8 cellular contexts compared by ENCODE assay signal in genomic region chr3:195238626-195239118, GRCh38. TPM values are rescaled to one million over a fixed set of nuclear protein-coding genes. Genes with fewer than 3 reads are reported as not detected.
DNase-seq lines count a peak whose midpoint lies in the region; ATAC-seq and TF ChIP-seq lines count a peak whose summit lies in the region.

No MANE protein-coding gene starts in this region.

- peak overlapping the region; percentile 68 for H3K27ac Mint-ChIP-seq in CD8-positive, alpha-beta T cell
- peak overlapping the region; percentile 71 for H3K27ac Mint-ChIP-seq in activated naive CD8-positive, alpha-beta T cell treated with anti-CD3 and anti-CD28 coated beads, Interleukin-2, amount 10 ng/mL, durations not matched to agents 7 days and 5 days

- intact Hi-C loops in CD8-positive, alpha-beta T cell (cut with DNase I, micrococcal nuclease): no loop called here
- intact Hi-C loops in heart left ventricle (cut with DNase I): no loop called here
- intact Hi-C loops in ovary (cut with DNase I): no loop called here

- peaks cover 18% of the 10 kb centered on the region for H3K4me1 Mint-ChIP-seq in CD8-positive, alpha-beta T cell (ENCODE audit: low read depth)
- H3K4me1 Mint-ChIP-seq in activated naive CD8-positive, alpha-beta T cell treated with anti-CD3 and anti-CD28 coated beads, Interleukin-2, amount 10 ng/mL, durations not matched to agents 7 days and 5 days: peaks cover 10% of the 10 kb centered on the region

- H3K27me3 ChIP-seq in CD8-positive, alpha-beta T cell (ENCODE audit: insufficient read depth, low read length): no peaks in the 10 kb centered on the region
- H3K27me3 ChIP-seq in heart left ventricle: no peaks in the 10 kb centered on the region
- no peaks in the 10 kb centered on the region for H3K27me3 ChIP-seq in ovary

- H3K27ac ChIP-seq in CD8-positive, alpha-beta T cell (ENCODE audit: low read depth, low read length): no peak overlapping the region
- H3K27ac ChIP-seq in heart left ventricle: peak overlapping the region in 7 of 12 donors; percentile 17 to 89 (median 44)
- no peak overlapping the region for H3K27ac ChIP-seq in ovary

- POLR2A ChIA-PET in CD8-positive, alpha-beta T cell (lab: Charles Lee): interaction anchor here (0.6 kb wide), 1 partner anchor 556 kb away, joined by 3 read pairs; no protein-coding TSS in a partner anchor
- POLR2A ChIA-PET in activated naive CD8-positive, alpha-beta T cell treated with anti-CD3 and anti-CD28 coated beads, Interleukin-2, amount 10 ng/mL, durations not matched to agents 7 days and 5 days (lab: Charles Lee): no interaction called here

- TF ChIP-seq CTCF in CD8-positive, alpha-beta T cell (IDR thresholded peaks at IDR 0.05): no peak
- no peak for TF ChIP-seq CTCF in heart left ventricle (IDR thresholded peaks at IDR 0.05)
- TF ChIP-seq CTCF in ovary (IDR thresholded peaks at IDR 0.05): no peak

- TF ChIP-seq EP300 in ovary (IDR thresholded peaks at IDR 0.05): no peak

- H3K9me3 Mint-ChIP-seq in CD8-positive, alpha-beta T cell: peaks cover 2% of the 10 kb centered on the region
- H3K9me3 Mint-ChIP-seq in activated naive CD8-positive, alpha-beta T cell treated with anti-CD3 and anti-CD28 coated beads, Interleukin-2, amount 10 ng/mL, durations not matched to agents 7 days and 5 days: peaks cover 21% of the 10 kb centered on the region

- H3K36me3 ChIP-seq in CD8-positive, alpha-beta T cell (ENCODE audit: insufficient read depth, low read length): no peaks in the 10 kb centered on the region
- no peaks in the 10 kb centered on the region for H3K36me3 ChIP-seq in heart left ventricle
- no peaks in the 10 kb centered on the region for H3K36me3 ChIP-seq in ovary

- WGBS in heart left ventricle, 4 donors: 47 to 58% (median 52%) methylated on average over 9 of the region's 9 CpGs
- WGBS in ovary, 3 donors: 22 to 57% (median 51%) methylated on average over 9 of the region's 9 CpGs

- H3K4me3 Mint-ChIP-seq in CD8-positive, alpha-beta T cell: no peak overlapping the region
- H3K4me3 Mint-ChIP-seq in activated naive CD8-positive, alpha-beta T cell treated with anti-CD3 and anti-CD28 coated beads, Interleukin-2, amount 10 ng/mL, durations not matched to agents 7 days and 5 days: peak overlapping the region; percentile 5

- H3K36me3 Mint-ChIP-seq in CD8-positive, alpha-beta T cell: peaks cover 19% of the 10 kb centered on the region
- H3K36me3 Mint-ChIP-seq in activated naive CD8-positive, alpha-beta T cell treated with anti-CD3 and anti-CD28 coated beads, Interleukin-2, amount 10 ng/mL, durations not matched to agents 7 days and 5 days: peaks cover 25% of the 10 kb centered on the region

- H3K9me3 ChIP-seq in CD8-positive, alpha-beta T cell (ENCODE audit: low read length): no peaks in the 10 kb centered on the region
- peaks cover 0 to 5% (median 0%) of the 10 kb centered on the region in 12 donors for H3K9me3 ChIP-seq in heart left ventricle
- no peaks in the 10 kb centered on the region for H3K9me3 ChIP-seq in ovary

- H3K27me3 Mint-ChIP-seq in CD8-positive, alpha-beta T cell (ENCODE audit: low read depth): no peaks in the 10 kb centered on the region
- no peaks in the 10 kb centered on the region for H3K27me3 Mint-ChIP-seq in activated naive CD8-positive, alpha-beta T cell treated with anti-CD3 and anti-CD28 coated beads, Interleukin-2, amount 10 ng/mL, durations not matched to agents 7 days and 5 days

- CTCF ChIA-PET in CD8-positive, alpha-beta T cell (lab: Charles Lee): no interaction called here

- peak; percentile 54 for ATAC-seq in CD8-positive, alpha-beta T cell
- peak; percentile 78 for ATAC-seq in activated naive CD8-positive, alpha-beta T cell treated with anti-CD3 and anti-CD28 coated beads, Interleukin-2, amount 10 ng/mL, durations not matched to agents 7 days and 5 days (ENCODE audit: low read depth)
- ATAC-seq in heart left ventricle: peak; percentile 32 to 91 (median 65)
- ATAC-seq in HG03460 (IDR thresholded peaks at IDR 0.05; ENCODE audit: unreplicated experiment): no peak
- ATAC-seq in GM19324 (IDR thresholded peaks at IDR 0.05; ENCODE audit: low FRiP score, unreplicated experiment): no peak

- H3K4me3 ChIP-seq in CD8-positive, alpha-beta T cell (ENCODE audit: low read depth, low read length): no peak overlapping the region
- H3K4me3 ChIP-seq in heart left ventricle (no peak overlapping the region), ovary (no peak overlapping the region)

- no peaks in the 10 kb centered on the region for H3K4me1 ChIP-seq in CD8-positive, alpha-beta T cell (ENCODE audit: insufficient read depth, low read length)
- peaks cover 0 to 27% (median 15%) of the 10 kb centered on the region in 12 donors for H3K4me1 ChIP-seq in heart left ventricle
- H3K4me1 ChIP-seq in ovary (ENCODE audit: insufficient read depth): peaks cover 8% of the 10 kb centered on the region

- TF ChIP-seq POLR2A in heart left ventricle (IDR thresholded peaks at IDR 0.05) (no peak), ovary (IDR thresholded peaks at IDR 0.05) (no peak)

- DNase-seq in CD8-positive, alpha-beta T cell: peak in 1 of 7 experiments; percentile 44
- DNase-seq in activated naive CD8-positive, alpha-beta T cell treated with anti-CD3 and anti-CD28 coated beads, Interleukin-2, amount 10 ng/mL, durations not matched to agents 7 days and 5 days: no peak
- DNase-seq in heart left ventricle (peak in 1 of 5 donors; percentile 24), ovary (peak in 3 of 5 donors; percentile 15 to 68 (median 42)), KG1 (lab: John Stamatoyannopoulos, UW) (no peak), NCI-H748 treated with DMSO at 0.1 percent for 48 hours (lab: John Stamatoyannopoulos, UW) (no peak)

RNA-seq across cellular contexts. Expression of gene XXYLT1, which starts 32.3 kb away (rescaled TPM):
- total RNA-seq in CD8-positive, alpha-beta T cell: 1 to 10 TPM; 3.7 to 4.3 TPM
- 1 to 10 TPM; 6.8 to 8.3 TPM for total RNA-seq in activated naive CD8-positive, alpha-beta T cell treated with anti-CD3 and anti-CD28 coated beads, Interleukin-2, amount 10 ng/mL, durations not matched to agents 7 days and 5 days
- total RNA-seq in heart left ventricle (1 to 10 TPM; 2.1 to 8.6 (median 5.5) TPM), ovary (10 to 100 TPM in 4 of 7 donors, 1 to 10 TPM in 3; 7.3 to 13.6 (median 10.2) TPM)
- polyA plus RNA-seq in heart left ventricle (1 to 10 TPM; 1.9 to 4.8 TPM), ovary (10 to 100 TPM in 1 of 2 donors, 1 to 10 TPM in 1; 5.6 to 10.6 TPM)

Comparison
In these comparisons a context has a peak if more than half of its experiments do, and no peak if none do; other contexts are left out.
1. ATAC-seq: peak in CD8-positive, alpha-beta T cell (single experiment), activated naive CD8-positive, alpha-beta T cell treated with anti-CD3 and anti-CD28 coated beads, Interleukin-2, amount 10 ng/mL, durations not matched to agents 7 days and 5 days (single experiment) and heart left ventricle (4 of 4); none in HG03460 (single experiment) and GM19324 (single experiment).
2. DNase-seq: peak in ovary (3 of 5); none in activated naive CD8-positive, alpha-beta T cell treated with anti-CD3 and anti-CD28 coated beads, Interleukin-2, amount 10 ng/mL, durations not matched to agents 7 days and 5 days (single experiment), KG1 (single experiment) and NCI-H748 treated with DMSO at 0.1 percent for 48 hours (single experiment).
3. H3K27ac ChIP-seq: peak in heart left ventricle (7 of 12); none in CD8-positive, alpha-beta T cell (single experiment) and ovary (0 of 2).